Comparison of ENCODE assay signal across 8 cellular contexts in the genomic region with DNA sequence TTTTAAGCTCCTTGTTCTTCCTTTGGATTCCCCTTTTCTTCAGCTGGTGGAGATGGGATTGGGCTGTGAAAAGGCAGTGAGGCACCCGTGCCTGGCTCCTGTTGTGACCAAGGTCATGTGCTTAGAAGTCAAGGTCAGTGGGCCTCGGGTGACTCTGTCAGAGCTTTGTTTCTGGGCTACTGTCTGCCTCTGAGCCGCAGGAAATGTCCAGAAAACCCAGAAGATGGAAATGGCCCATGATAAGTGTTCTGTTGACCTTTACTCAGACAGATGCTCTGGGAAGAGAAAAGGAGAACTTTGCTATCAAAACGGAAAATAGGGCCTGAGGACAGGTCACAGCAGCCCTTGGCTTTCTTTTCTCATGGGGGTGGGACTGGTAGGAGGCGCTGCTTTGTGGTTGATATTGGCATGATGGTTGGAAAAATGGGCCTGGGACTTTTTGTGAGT. TPM values are rescaled to one million over a fixed set of nuclear protein-coding genes. Genes with fewer than 3 reads are reported as not detected.
DNase-seq lines count a peak whose midpoint lies in the region; ATAC-seq and TF ChIP-seq lines count a peak whose summit lies in the region.

No MANE protein-coding gene starts in this region.

- no peak for ATAC-seq in HG03521 (IDR thresholded peaks at IDR 0.05; ENCODE audit: unreplicated experiment)

- H3K27ac ChIP-seq in Peyer's patch (peak overlapping the region in 3 of 4 donors; percentile 17 to 95 (median 41)), rectal smooth muscle tissue (ENCODE audit: low read depth, low read length) (peak overlapping the region; percentile 11)

- no peak for TF ChIP-seq CTCF in Calu3 (IDR thresholded peaks at IDR 0.05; ENCODE audit: unreplicated experiment)
- no peak for TF ChIP-seq CTCF in Peyer's patch (IDR thresholded peaks at IDR 0.05)

- TF ChIP-seq POLR2A in Peyer's patch (IDR thresholded peaks at IDR 0.05): no peak

- H3K4me1 Mint-ChIP-seq in Calu3 (ENCODE audit: low read depth, unreplicated experiment): peaks cover 40% of the 10 kb centered on the region
- H3K4me1 Mint-ChIP-seq in dendritic cell treated with granulocyte-macrophage colony-stimulating factor and Interleukin-4, amounts not matched to agents 40 ng/mL and 50 ng/mL, for 4 days (ENCODE audit: low read depth): peaks cover 71% of the 10 kb centered on the region

- DNase-seq in Calu3: no peak
- no peak for DNase-seq in Peyer's patch
- DNase-seq in D341Med (ENCODE audit: low spot score): no peak
- DNase-seq in RPMI8226: no peak
- DNase-seq in effector CD8-positive, alpha-beta T cell (lab: John Stamatoyannopoulos, UW): no peak

- H3K27me3 ChIP-seq in Peyer's patch (no peaks in the 10 kb centered on the region), rectal smooth muscle tissue (ENCODE audit: control insufficient read depth, insufficient read depth, low read length) (no peaks in the 10 kb centered on the region)

- no peak overlapping the region for H3K27ac Mint-ChIP-seq in Calu3 (ENCODE audit: unreplicated experiment)
- peak overlapping the region; percentile 80 for H3K27ac Mint-ChIP-seq in dendritic cell treated with granulocyte-macrophage colony-stimulating factor and Interleukin-4, amounts not matched to agents 40 ng/mL and 50 ng/mL, for 4 days

- no peaks in the 10 kb centered on the region for H3K36me3 ChIP-seq in Peyer's patch
- no peaks in the 10 kb centered on the region for H3K36me3 ChIP-seq in rectal smooth muscle tissue (ENCODE audit: control insufficient read depth, insufficient read depth, low read length)

- intact Hi-C loops in Calu3 (cut with micrococcal nuclease; ENCODE audit: unreplicated experiment): no loop called here
- intact Hi-C loops in dendritic cell treated with granulocyte-macrophage colony-stimulating factor and Interleukin-4, amounts not matched to agents 40 ng/mL and 50 ng/mL, for 4 days (cut with micrococcal nuclease): loop anchor here (5.0 kb wide), 2 partner anchors 35 to 65 kb away; partner anchors contain the start of gene CEP20

- H3K36me3 Mint-ChIP-seq in Calu3 (ENCODE audit: insufficient read depth, unreplicated experiment): peaks cover 30% of the 10 kb centered on the region
- H3K36me3 Mint-ChIP-seq in dendritic cell treated with granulocyte-macrophage colony-stimulating factor and Interleukin-4, amounts not matched to agents 40 ng/mL and 50 ng/mL, for 4 days (ENCODE audit: low read depth): peaks cover 20% of the 10 kb centered on the region

- H3K9ac ChIP-seq in rectal smooth muscle tissue (ENCODE audit: low read length): no peak overlapping the region

- no peaks in the 10 kb centered on the region for H3K9me3 Mint-ChIP-seq in Calu3 (ENCODE audit: low read depth, unreplicated experiment)
- H3K9me3 Mint-ChIP-seq in dendritic cell treated with granulocyte-macrophage colony-stimulating factor and Interleukin-4, amounts not matched to agents 40 ng/mL and 50 ng/mL, for 4 days: no peaks in the 10 kb centered on the region

- peaks cover 0 to 25% (median 10%) of the 10 kb centered on the region in 4 donors for H3K4me1 ChIP-seq in Peyer's patch
- peaks cover 8% of the 10 kb centered on the region for H3K4me1 ChIP-seq in rectal smooth muscle tissue (ENCODE audit: control insufficient read depth, insufficient read depth, low read length)

- no TSS peak for BruUV-seq in Calu3 (replicated peaks; lab: Mats Ljungman, UMichigan)

- no peak overlapping the region for H3K4me3 ChIP-seq in Peyer's patch
- H3K4me3 ChIP-seq in rectal smooth muscle tissue (ENCODE audit: low read length): no peak overlapping the region

- CTCF ChIA-PET in Calu3 (lab: Charles Lee): interaction anchor here (0.7 to 1.1 kb wide), 2 partner anchors 15 to 72 kb away, joined by 3 to 8 read pairs; no protein-coding TSS in a partner anchor

- H3K4me3 Mint-ChIP-seq in Calu3 (ENCODE audit: low read depth, unreplicated experiment): peak overlapping the region; percentile 90
- peak overlapping the region; percentile 34 for H3K4me3 Mint-ChIP-seq in dendritic cell treated with granulocyte-macrophage colony-stimulating factor and Interleukin-4, amounts not matched to agents 40 ng/mL and 50 ng/mL, for 4 days

- H3K27me3 Mint-ChIP-seq in Calu3 (ENCODE audit: unreplicated experiment): no peaks in the 10 kb centered on the region
- no peaks in the 10 kb centered on the region for H3K27me3 Mint-ChIP-seq in dendritic cell treated with granulocyte-macrophage colony-stimulating factor and Interleukin-4, amounts not matched to agents 40 ng/mL and 50 ng/mL, for 4 days

- H3K9me3 ChIP-seq in Peyer's patch: no peaks in the 10 kb centered on the region

RNA-seq across cellular contexts. Expression of gene ABCC1, which starts 2.9 kb away (rescaled TPM):
- 46.3 and 46.4 TPM in 2 replicates for total RNA-seq in Calu3 (2022)
- 100 to 1,000 TPM in 1 of 4 donors, 10 to 100 TPM in 3; 17.3 to 105 (median 28.3) TPM for total RNA-seq in Peyer's patch
